In genomic region chr20:23744726-23745646, GRCh38 we compare ENCODE assay signal across 35 cellular contexts. TPM values are rescaled to one million over a fixed set of nuclear protein-coding genes. Genes with fewer than 3 reads are reported as not detected.
"Had no signal": no experiment of that assay in that cellular context is flagged by ENCODE, and none has a peak within 500 bp of the region (broad histone marks: within the 10 kb centered on the region; RNA-seq: fewer than 3 reads in every experiment).

No MANE protein-coding gene starts in this region.

- ATAC-seq: activated T-cell treated with anti-CD3 and anti-CD28 coated beads, Interleukin-2, amount 50 U/mL, for 4 hours; body of pancreas; effector memory CD8-positive, alpha-beta T cell; left cardiac atrium; left ventricle myocardium superior; pancreas; psoas muscle; stimulated activated memory B cell treated with anti-CD40 and anti-IgM and Interleukin-4, amounts not matched to agents 10 μg/mL and 1 μg/mL and 100 μg/mL, for 72 hours had no signal

- H3K4me1 ChIP-seq: adrenal gland, body of pancreas, pancreas, psoas muscle, sigmoid colon, stomach, thyroid gland, upper lobe of left lung had no signal

- H3K27me3 ChIP-seq: adrenal gland, body of pancreas, cardiac muscle cell, neutrophil, pancreas, sigmoid colon, stomach, thyroid gland, upper lobe of left lung had no signal

- DNase-seq: activated CD4-positive, alpha-beta memory T cell treated with anti-CD3 and anti-CD28 coated beads for 36 hours; activated CD4-positive, alpha-beta T cell treated with anti-CD3 and anti-CD28 coated beads, Interleukin-2, amount 10 ng/mL, durations not matched to agents 24 days and 14 days; activated CD8-positive, alpha-beta memory T cell treated with anti-CD3 and anti-CD28 coated beads, Interleukin-2, amount 50 U/mL, for 48 hours; activated T-cell treated with anti-CD3 and anti-CD28 coated beads, Interleukin-2, amount 50 U/mL, for 4 hours; adrenal gland; aorta; body of pancreas; effector memory CD8-positive, alpha-beta T cell; head of caudate nucleus; hippocampal formation; left cardiac atrium; left ventricle myocardium superior; naive B cell; nephron progenitor cell; pancreas; psoas muscle; sigmoid colon; small intestine; stimulated activated CD4-positive, alpha-beta T cell treated with anti-CD3 and anti-CD28 coated beads, Interleukin-4, amount 100 ng/mL, for 24 hours; stomach; SW 1271; T-helper 9 cell; thyroid gland; upper lobe of left lung had no signal

- H3K27ac ChIP-seq: adrenal gland, body of pancreas, cardiac muscle cell, coronary artery, neutrophil, pancreas, psoas muscle, sigmoid colon, stomach, thyroid gland, upper lobe of left lung, VCaP had no signal

- H3K36me3 ChIP-seq: adrenal gland, cardiac muscle cell, neutrophil, pancreas, sigmoid colon, stomach, thyroid gland, upper lobe of left lung had no signal

- H3K4me3 ChIP-seq: adrenal gland, body of pancreas, cardiac muscle cell, coronary artery, pancreas, psoas muscle, sigmoid colon, stomach, thyroid gland, upper lobe of left lung had no signal

- H3K9me3 ChIP-seq: adrenal gland, body of pancreas, neutrophil, pancreas, psoas muscle, sigmoid colon, stomach, thyroid gland, upper lobe of left lung had no signal

RNA-seq across cellular contexts. Expression of gene CST1, which starts 5.7 kb away (rescaled TPM):
- total RNA-seq: activated CD4-positive, alpha-beta memory T cell treated with anti-CD3 and anti-CD28 coated beads for 36 hours; activated CD4-positive, alpha-beta T cell treated with anti-CD3 and anti-CD28 coated beads, Interleukin-2, amount 10 ng/mL, durations not matched to agents 24 days and 14 days; activated CD8-positive, alpha-beta memory T cell treated with anti-CD3 and anti-CD28 coated beads for 36 hours; activated T-cell treated with anti-CD3 and anti-CD28 coated beads, Interleukin-2, amount 50 U/mL, for 4 hours; activated T-helper 2 cell treated with anti-CD3 and anti-CD28 coated beads, Interferon-gamma antibody, Interleukin-2, Interleukin-4, amounts not matched to agents 10 μg/mL and 5 μg/mL and 100 μg/mL, durations not matched to agents 14 hours and 24 hours and 36 hours; body of pancreas; cerebellum; left cardiac atrium; left ventricle myocardium superior; lung microvascular endothelial cell; pancreas; psoas muscle; sigmoid colon; stomach; thyroid gland; upper lobe of left lung had no signal
- polyA plus RNA-seq: aorta, cardiac muscle cell, esophagus, keratinocyte, psoas muscle, small intestine had no signal

RNA-seq across cellular contexts. Expression of gene CST4, which starts 56.1 kb away (rescaled TPM):
- total RNA-seq: activated CD4-positive, alpha-beta memory T cell treated with anti-CD3 and anti-CD28 coated beads for 36 hours; activated CD4-positive, alpha-beta T cell treated with anti-CD3 and anti-CD28 coated beads, Interleukin-2, amount 10 ng/mL, durations not matched to agents 24 days and 14 days; activated CD8-positive, alpha-beta memory T cell treated with anti-CD3 and anti-CD28 coated beads for 36 hours; activated T-cell treated with anti-CD3 and anti-CD28 coated beads, Interleukin-2, amount 50 U/mL, for 4 hours; activated T-helper 2 cell treated with anti-CD3 and anti-CD28 coated beads, Interferon-gamma antibody, Interleukin-2, Interleukin-4, amounts not matched to agents 10 μg/mL and 5 μg/mL and 100 μg/mL, durations not matched to agents 14 hours and 24 hours and 36 hours; adrenal gland; aorta; body of pancreas; cardiac muscle cell; cerebellum; left cardiac atrium; left ventricle myocardium superior; lung microvascular endothelial cell; pancreas; psoas muscle; sigmoid colon; stomach; upper lobe of left lung had no signal
- polyA plus RNA-seq: adrenal gland, aorta, cardiac muscle cell, esophagus, keratinocyte, pancreas, psoas muscle, sigmoid colon, small intestine, stomach had no signal
